25 cellular contexts compared by ENCODE assay signal in the genomic region with DNA sequence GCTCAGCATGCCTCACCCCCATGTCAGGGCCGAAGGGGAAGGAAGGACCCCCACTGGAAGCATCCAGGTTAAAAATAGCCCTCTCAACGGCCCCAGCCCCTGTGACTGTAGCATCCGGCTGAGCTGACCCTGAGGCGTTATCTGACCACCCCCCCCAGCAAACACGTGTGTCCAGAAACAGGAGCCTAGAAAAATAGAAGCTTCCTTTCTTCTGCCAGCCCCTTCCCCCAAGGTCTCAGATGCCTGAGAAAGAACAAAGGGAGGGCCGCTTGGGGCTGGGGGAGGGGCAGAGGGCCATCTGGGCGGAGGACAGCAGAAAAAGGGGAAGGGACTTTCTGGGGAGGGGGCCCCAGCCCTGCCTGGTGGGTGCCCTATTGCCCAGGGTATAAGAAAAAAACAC. TPM values are rescaled to one million over a fixed set of nuclear protein-coding genes. Genes with fewer than 3 reads are reported as not detected.
DNase-seq lines count a peak whose midpoint lies in the region; ATAC-seq, FAIRE-seq and TF ChIP-seq lines count a peak whose summit lies in the region.
"Had no signal": no experiment of that assay in that cellular context is flagged by ENCODE, and none has a peak within 500 bp of the region (broad histone marks: within the 10 kb centered on the region; RNA-seq: fewer than 3 reads in every experiment).

No MANE protein-coding gene starts in this region.

- CTCF ChIA-PET in H1 (lab: Charles Lee; ENCODE audit: partially characterized antibody), result interaction anchor here (0.8 to 2.4 kb wide), 7 partner anchors 13 to 160 kb away, joined by 3 to 13 read pairs (median 4); partner anchors contain the start of gene BAHCC1

- no peak overlapping the region for H4K5ac ChIP-seq in H1 (ENCODE audit: insufficient read length, low read depth, low read length)

- 0 out of 2 replicates have a peak overlapping the region, but pooled peaks have one; percentile 60 for H2BK5ac ChIP-seq in H1 (ENCODE audit: low read depth, low read length)

- peaks cover 6% of the 10 kb centered on the region for H3K4me1 Mint-ChIP-seq in mesothelial cell of epicardium

- no peak for FAIRE-seq in H1 (lab: Jason Lieb, UNC)

- WGBS in H1 (ENCODE audit: extremely low coverage in 1 of 2, insufficient coverage in 1 of 2, insufficient read length in 1 of 2, insufficient replicate concordance in 2 of 2, low coverage in 1 of 2, low lambda C conversion rate in 2 of 2, missing lambda C conversion rate in 1 of 2), 2 experiments, result 67% methylated on average over 6 of the region's 7 CpGs; no CpG with 5 or more reads in 1 of the 2 experiments

- TF ChIP-seq EP300 in H1 (IDR thresholded peaks at IDR 0.05; ENCODE audit: borderline replicate concordance in 1 of 2, low read depth in 2 of 2, low read length in 2 of 2), result no peak

- H3K23ac ChIP-seq in H1 (ENCODE audit: insufficient read length), result no peak overlapping the region

- H3K4me3 Mint-ChIP-seq in mesothelial cell of epicardium, result no peak overlapping the region
- H3K4me3 Mint-ChIP-seq: activated T-cell treated with anti-CD3 and anti-CD28 coated beads, Interleukin-2, amount 50 U/mL, for 4 hours; CD4-positive, CD25-positive, alpha-beta regulatory T cell; effector memory CD8-positive, alpha-beta T cell; T-helper 2 cell treated with Interferon-gamma antibody and Interleukin-4, amounts not matched to agents 5 μg/mL and 100 μg/mL, for 36 hours had no signal

- ATAC-seq in GM21737 (IDR thresholded peaks at IDR 0.05; ENCODE audit: unreplicated experiment) (no peak), HG03432 (IDR thresholded peaks at IDR 0.05; ENCODE audit: unreplicated experiment) (no peak)
- ATAC-seq: activated T-cell treated with anti-CD3 and anti-CD28 coated beads, Interleukin-2, amount 50 U/mL, for 4 hours; effector memory CD8-positive, alpha-beta T cell; left lung; Panc1 had no signal

- peak; percentile 72 for DNase-seq in ELF-1 (ENCODE audit: low read depth, low spot score)
- DNase-seq in SK-MEL-5 (ENCODE audit: low read depth, low spot score), result peak; percentile 34
- DNase-seq in H1 (ENCODE audit: low read depth in 1 of 2, low spot score in 2 of 2), result no peak
- no peak for DNase-seq in mesothelial cell of epicardium (ENCODE audit: low spot score in 2 of 2, unreplicated experiment in 2 of 2)
- DNase-seq in effector CD8-positive, alpha-beta T cell (lab: John Stamatoyannopoulos, UW), result no peak
- no peak for DNase-seq in HuH-7 (ENCODE audit: low spot score)
- DNase-seq: activated CD4-positive, alpha-beta T cell treated with anti-CD3 and anti-CD28 coated beads for 1 hour; activated naive CD4-positive, alpha-beta T cell treated with Interleukin-2 at 50 U/mL for 16 hours; activated T-cell treated with anti-CD3 and anti-CD28 coated beads, Interleukin-2, amount 50 U/mL, for 4 hours; CD4-positive, CD25-positive, alpha-beta regulatory T cell; DMS 273 treated with DMSO at 0.1 percent for 48 hours; effector memory CD8-positive, alpha-beta T cell; left lung; MG63; NCI-H146; NCI-H2171 treated with DMSO at 0.1 percent for 48 hours; NCI-H774; occipital lobe; right cardiac atrium; stimulated activated CD4-positive, alpha-beta T cell treated with anti-CD3 and anti-CD28 coated beads, Interleukin-15, amount 100 ng/mL, for 24 hours had no signal

- H3K9ac ChIP-seq in H1 (replicated peaks in 1 of 4; ENCODE audit: extremely low read depth in 1 of 4, low read depth in 3 of 4, low read length in 3 of 4), result no peak overlapping the region

- no peak for TF ChIP-seq POLR2A in H1 (IDR thresholded peaks at IDR 0.05; ENCODE audit: control extremely low read depth in 1 of 2, low read depth in 2 of 2, low read length in 2 of 2)

- H3K79me1 ChIP-seq in H1 (ENCODE audit: low read depth, low read length), result no peaks in the 10 kb centered on the region

- in situ Hi-C loops in SK-MEL-5 (cut with HindIII; ENCODE audit: low pct_unique_long_range_greater_than_20kb, low sequenced_read_pairs), result no loop called here

- H3K27me3 Mint-ChIP-seq in mesothelial cell of epicardium (ENCODE audit: low read depth), result no peaks in the 10 kb centered on the region
- H3K27me3 Mint-ChIP-seq: CD4-positive, CD25-positive, alpha-beta regulatory T cell had no signal

- no peaks in the 10 kb centered on the region for H3K9me3 ChIP-seq in H1 (ENCODE audit: insufficient read depth in 2 of 2, low read depth in 1 of 2, low read length in 1 of 2)
- H3K9me3 ChIP-seq: left lung, MG63 had no signal

- H4K91ac ChIP-seq in H1 (replicated peaks; ENCODE audit: insufficient read length, low read length), result peak overlapping the region; percentile 97

- no peaks in the 10 kb centered on the region for H3K23me2 ChIP-seq in H1 (ENCODE audit: low read depth, low read length)

- H3K4me2 ChIP-seq in H1 (ENCODE audit: insufficient read depth in 1 of 2, low read depth in 2 of 2, low read length in 2 of 2), result no peak overlapping the region; a peak in 1 of 4 replicates

- H3K27me3 ChIP-seq in H1 (replicated peaks in 1 of 4; ENCODE audit: control insufficient read depth in 3 of 4, extremely low read depth in 1 of 4, insufficient read depth in 3 of 4, low read length in 3 of 4), result no peaks in the 10 kb centered on the region
- H3K27me3 ChIP-seq: left lung, MG63 had no signal

- peak overlapping the region; percentile 86; the same call in 1 of the 2 replicates for H4K8ac ChIP-seq in H1 (ENCODE audit: extremely low read depth, insufficient read depth, low read length)

- no peak overlapping the region for H2AK5ac ChIP-seq in H1 (ENCODE audit: low read depth, low read length)

- POLR2A ChIA-PET in H1 (lab: Charles Lee; ENCODE audit: partially characterized antibody), result interaction anchor here (0.7 to 2.0 kb wide), 7 partner anchors 9 to 53 kb away, joined by 3 to 7 read pairs (median 3); no protein-coding TSS in a partner anchor

- peaks cover 1% of the 10 kb centered on the region for H3K36me3 Mint-ChIP-seq in mesothelial cell of epicardium
- H3K36me3 Mint-ChIP-seq: CD4-positive, CD25-positive, alpha-beta regulatory T cell had no signal

- no peaks in the 10 kb centered on the region for H3K36me3 ChIP-seq in H1 (ENCODE audit: control insufficient read depth in 2 of 4, insufficient read depth in 4 of 4, low read length in 3 of 4)
- H3K36me3 ChIP-seq: MG63 had no signal

- H2BK15ac ChIP-seq in H1 (ENCODE audit: low read length), result no peak overlapping the region

- 0 out of 2 replicates have a peak overlapping the region, but pooled peaks have one; percentile 68 for H2BK12ac ChIP-seq in H1 (ENCODE audit: low read depth, low read length)

- H3K9me3 Mint-ChIP-seq in mesothelial cell of epicardium, result no peaks in the 10 kb centered on the region
- H3K9me3 Mint-ChIP-seq: activated T-cell treated with anti-CD3 and anti-CD28 coated beads, Interleukin-2, amount 50 U/mL, for 4 hours; CD4-positive, CD25-positive, alpha-beta regulatory T cell; effector memory CD8-positive, alpha-beta T cell; T-helper 2 cell treated with Interferon-gamma antibody and Interleukin-4, amounts not matched to agents 5 μg/mL and 100 μg/mL, for 36 hours had no signal

- peaks cover 0 to 14% (median 8%) of the 10 kb centered on the region in 4 experiments; a peak in 6 of 7 replicates for H3K4me1 ChIP-seq in H1 (replicated peaks in 1 of 4; ENCODE audit: control insufficient read depth in 3 of 4, insufficient read depth in 4 of 4, low read length in 3 of 4)

- peak overlapping the region; percentile 32; the same call in 1 of the 2 replicates for H3K18ac ChIP-seq in H1 (ENCODE audit: extremely low read depth, low read length)

- no peak overlapping the region for H3K4ac ChIP-seq in H1 (replicated peaks; ENCODE audit: insufficient read length, low read depth, low read length)

- H3K56ac ChIP-seq in H1 (replicated peaks; ENCODE audit: insufficient read length, low read depth, low read length), result no peak overlapping the region

- H3K79me2 ChIP-seq in H1 (ENCODE audit: control insufficient read depth in 1 of 2, insufficient read depth in 2 of 2, low read length in 2 of 2), result no peaks in the 10 kb centered on the region

- H2BK20ac ChIP-seq in H1 (ENCODE audit: low read length), result 0 out of 2 replicates have a peak overlapping the region, but pooled peaks have one; percentile 48

- H3K27ac ChIP-seq in H1 (ENCODE audit: low read depth, low read length), result no peak overlapping the region
- H3K27ac ChIP-seq: left lung, SK-N-MC had no signal

- H2AFZ ChIP-seq in H1 (ENCODE audit: low read length), result no peak overlapping the region

- TF ChIP-seq CTCF in H1 (IDR thresholded peaks at IDR 0.05; ENCODE audit: control extremely low read depth in 1 of 3, insufficient read depth in 1 of 3, low read depth in 1 of 3, low read length in 3 of 3), result no peak
- no peak for TF ChIP-seq CTCF in mesothelial cell of epicardium (IDR thresholded peaks at IDR 0.05; ENCODE audit: unreplicated experiment)

- H4K20me1 ChIP-seq in H1 (replicated peaks in 1 of 2; ENCODE audit: control insufficient read depth in 1 of 2, insufficient read depth in 2 of 2, low read length in 2 of 2), result no peaks in the 10 kb centered on the region

- no peak for TF ChIP-seq RAD21 in H1 (IDR thresholded peaks at IDR 0.05 in 1 of 2, conservative IDR thresholded peaks at IDR 0.05 in 1 of 2; ENCODE audit: low read depth in 2 of 2, low read length in 2 of 2)

- H2BK120ac ChIP-seq in H1 (replicated peaks; ENCODE audit: low read depth, low read length), result no peak overlapping the region

- no peak overlapping the region for H3K14ac ChIP-seq in H1 (ENCODE audit: insufficient read length)

- H3K4me3 ChIP-seq in H1 (ENCODE audit: extremely low read depth in 1 of 4, insufficient read depth in 2 of 4, low read depth in 3 of 4, low read length in 4 of 4), result no peak overlapping the region
- H3K4me3 ChIP-seq: left lung, MG63, SK-N-MC had no signal

- peak overlapping the region; percentile 9 for H3K27ac Mint-ChIP-seq in mesothelial cell of epicardium
- H3K27ac Mint-ChIP-seq: CD4-positive, CD25-positive, alpha-beta regulatory T cell; T-helper 2 cell treated with Interferon-gamma antibody and Interleukin-4, amounts not matched to agents 5 μg/mL and 100 μg/mL, for 36 hours had no signal

RNA-seq across cellular contexts. Expression of gene ACTG1, which starts 55.8 kb away (rescaled TPM):
- 6,652 and 7,362 TPM in 2 replicates for total RNA-seq in SK-MEL-5 (2014; rRNA removed; shearing (Covaris generic))
- 14,079 and 14,098 TPM in 2 replicates for polyA plus RNA-seq in SK-MEL-5 (2015; cell fraction: cytosol; rRNA removed)
- 2,992 and 3,106 TPM in 2 replicates for polyA plus RNA-seq in SK-MEL-5 (2015; cell fraction: nucleus; rRNA removed)
- 3,535 and 3,691 TPM in 2 replicates for total RNA-seq in H1 (2021; fragmentation: NEBNext Ultra II Directional; extraction: Animal tissue kit (Norgen Biotek cat#: 25700))
- polyA plus RNA-seq in H1 (2011; rRNA removed), result 5,010 and 7,420 TPM in 2 replicates
- 3,868 TPM for polyA plus RNA-seq in H1 (2011; cell fraction: cytosol; rRNA removed)
- 4,694 TPM for polyA plus RNA-seq in H1 (2011; cell fraction: nucleus; rRNA removed)
- 3,170 to 3,474 TPM (median 3,377 TPM) in 4 replicates for polyA plus RNA-seq in H1 (2012, experiment 1 of 2)
- 3,649 TPM for polyA plus RNA-seq in H1 (2012, experiment 2 of 2)
- 4,243 TPM for polyA plus RNA-seq in H1 (2013, experiment 1 of 2)
- 4,284 TPM for polyA plus RNA-seq in H1 (2013, experiment 2 of 2)
- 1,111 and 1,306 TPM in 2 replicates for polyA minus RNA-seq in H1 (2011; rRNA and poly(A)+ RNA removed)
- polyA minus RNA-seq in H1 (2011; cell fraction: cytosol; rRNA and poly(A)+ RNA removed), result 1,521 TPM
- polyA minus RNA-seq in H1 (2011; cell fraction: nucleus; rRNA and poly(A)+ RNA removed), result 1,666 TPM
- 4,391 to 4,678 TPM (median 4,589 TPM) in 3 replicates for total RNA-seq in mesothelial cell of epicardium

Comparison
In these comparisons a context has a peak if more than half of its experiments do, and no peak if none do; other contexts are left out.
1. DNase-seq: peak in ELF-1 (single experiment) and SK-MEL-5 (single experiment); none in H1 (0 of 2), mesothelial cell of epicardium (0 of 2), effector CD8-positive, alpha-beta T cell (single experiment) and HuH-7 (single experiment).